In genomic region chr9:18820566-18821095, GRCh38 we compare ENCODE assay signal across 26 cellular contexts.
DNase-seq lines count a peak whose midpoint lies in the region; ATAC-seq, FAIRE-seq and TF ChIP-seq lines count a peak whose summit lies in the region.
"Had no signal": no experiment of that assay in that cellular context is flagged by ENCODE, and none has a peak within 500 bp of the region (broad histone marks: within the 10 kb centered on the region; RNA-seq: fewer than 3 reads in every experiment).

No MANE protein-coding gene starts in this region.

- POLR2A ChIA-PET in HEK293 (lab: Yijun Ruan, JAX): no interaction called here

- CTCF ChIA-PET in HEK293 (lab: Yijun Ruan, JAX): interaction anchor here (1.0 to 2.4 kb wide), 3 partner anchors 10 to 566 kb away, joined by 3 to 7 read pairs (median 5); no protein-coding TSS in a partner anchor

- H3K27ac ChIP-seq in HEK293 (ENCODE audit: extremely low read depth, low read depth, low read length) (no peak overlapping the region), neural progenitor cell (no peak overlapping the region)
- H3K27ac ChIP-seq: A549; BLaER1 treated with 17β-estradiol and CSF1 and Interleukin-3, amounts not matched to agents 10 nM and 100 nM had no signal

- peak overlapping the region; percentile 2 for H3K4me3 Mint-ChIP-seq in neural progenitor cell
- H3K4me3 Mint-ChIP-seq: CD14-positive monocyte; CD4-positive, alpha-beta T cell; CD8-positive, alpha-beta memory T cell; GM23338; H9; HFFc6 had no signal

- H2AFZ ChIP-seq in neural progenitor cell (replicated peaks): no peak overlapping the region
- H2AFZ ChIP-seq: GM23338 had no signal

- H3K27ac Mint-ChIP-seq in neural progenitor cell: no peak overlapping the region
- H3K27ac Mint-ChIP-seq: CD14-positive monocyte; CD4-positive, alpha-beta T cell; CD8-positive, alpha-beta memory T cell; GM23338; H9; HFFc6 had no signal

- no peaks in the 10 kb centered on the region for H3K36me3 Mint-ChIP-seq in neural progenitor cell
- H3K36me3 Mint-ChIP-seq: CD14-positive monocyte; CD8-positive, alpha-beta memory T cell had no signal

- H3K4me3 ChIP-seq in HEK293 (ENCODE audit: low read depth, low read length) (no peak overlapping the region), fibroblast of villous mesenchyme (ENCODE audit: low read depth, low read length) (no peak overlapping the region), neural progenitor cell (no peak overlapping the region)
- H3K4me3 ChIP-seq: A549; BLaER1 treated with 17β-estradiol and CSF1 and Interleukin-3, amounts not matched to agents 10 nM and 100 nM; GM12878; GM23338 had no signal

- H3K9me3 Mint-ChIP-seq in neural progenitor cell: peaks cover 2% of the 10 kb centered on the region
- H3K9me3 Mint-ChIP-seq: CD4-positive, alpha-beta T cell; H9; HFFc6 had no signal

- TF ChIP-seq CTCF in HEK293 (tag by site-specific recombination; IDR thresholded peaks at IDR 0.05) (no peak), fibroblast of villous mesenchyme (IDR thresholded peaks at IDR 0.05; ENCODE audit: insufficient read depth, low read depth, low read length) (no peak), neural progenitor cell (IDR thresholded peaks at IDR 0.05) (no peak)

- H3K79me2 ChIP-seq in neural progenitor cell (ENCODE audit: low read depth): no peaks in the 10 kb centered on the region

- no peak for TF ChIP-seq POLR2A in GM12891 (IDR thresholded peaks at IDR 0.05; ENCODE audit: low read depth, low read length)

- no peaks in the 10 kb centered on the region for H3K36me3 ChIP-seq in HEK293 (ENCODE audit: control insufficient read depth in 2 of 2, insufficient read depth in 1 of 2, low read length in 2 of 2)
- no peaks in the 10 kb centered on the region for H3K36me3 ChIP-seq in neural progenitor cell
- H3K36me3 ChIP-seq: BE2C; BLaER1 treated with 17β-estradiol and CSF1 and Interleukin-3, amounts not matched to agents 10 nM and 100 nM had no signal

- peaks cover 23% of the 10 kb centered on the region for H3K4me1 Mint-ChIP-seq in neural progenitor cell
- H3K4me1 Mint-ChIP-seq: CD14-positive monocyte had no signal

- peak; percentile 52 for DNase-seq in amniotic epithelial cell (ENCODE audit: low read depth)
- peak; percentile 16 for DNase-seq in fibroblast of villous mesenchyme (ENCODE audit: low read depth)
- no peak for DNase-seq in neural progenitor cell (ENCODE audit: low spot score)
- DNase-seq in amygdala (lab: John Stamatoyannopoulos, UW): no peak
- no peak for DNase-seq in GM12891 (ENCODE audit: insufficient read length, low spot score)
- DNase-seq: 8988T; ACHN; AML-193; BE2C; CD4-positive, alpha-beta T cell; CD8-positive, alpha-beta memory T cell; DMS 273 treated with DMSO at 0.1 percent for 48 hours; DMS79; EL; GDM1; H9; HFFc6 had no signal

- H3K9me3 ChIP-seq in HEK293 (ENCODE audit: control insufficient read depth, insufficient read depth, low read depth, low read length): no peaks in the 10 kb centered on the region
- H3K9me3 ChIP-seq in neural progenitor cell (ENCODE audit: low read depth): no peaks in the 10 kb centered on the region
- H3K9me3 ChIP-seq: A549; BE2C; BLaER1 treated with 17β-estradiol and CSF1 and Interleukin-3, amounts not matched to agents 10 nM and 100 nM had no signal

- H3K27me3 Mint-ChIP-seq in neural progenitor cell (ENCODE audit: insufficient read depth, low read depth): peaks cover 5% of the 10 kb centered on the region

- no peak for ATAC-seq in HG02870 (IDR thresholded peaks at IDR 0.05; ENCODE audit: unreplicated experiment)
- ATAC-seq: A549, GM12878, GM23338, HCT116 had no signal

- H3K9ac ChIP-seq in neural progenitor cell: no peak overlapping the region
- H3K9ac ChIP-seq: BLaER1 treated with 17β-estradiol and CSF1 and Interleukin-3, amounts not matched to agents 10 nM and 100 nM had no signal

- no peaks in the 10 kb centered on the region for H4K20me1 ChIP-seq in neural progenitor cell (ENCODE audit: low read depth)
- H4K20me1 ChIP-seq: BLaER1 treated with 17β-estradiol and CSF1 and Interleukin-3, amounts not matched to agents 10 nM and 100 nM had no signal

- H3K4me1 ChIP-seq in HEK293 (ENCODE audit: control insufficient read depth, insufficient read depth, low read length) (peaks cover 3% of the 10 kb centered on the region), neural progenitor cell (no peaks in the 10 kb centered on the region)
- H3K4me1 ChIP-seq: BE2C had no signal

- no peaks in the 10 kb centered on the region for H3F3A ChIP-seq in neural progenitor cell (ENCODE audit: low read depth)

- no peaks in the 10 kb centered on the region for H3K27me3 ChIP-seq in neural progenitor cell
- H3K27me3 ChIP-seq: BE2C; BLaER1 treated with 17β-estradiol and CSF1 and Interleukin-3, amounts not matched to agents 10 nM and 100 nM had no signal

- H3K4me2 ChIP-seq in neural progenitor cell: no peak overlapping the region
- H3K4me2 ChIP-seq: A549; BLaER1 treated with 17β-estradiol and CSF1 and Interleukin-3, amounts not matched to agents 10 nM and 100 nM; GM23338 had no signal

- no peak for FAIRE-seq in GM12891 (lab: Jason Lieb, UNC)
- FAIRE-seq: A549, GM12878, GM18507 had no signal

TF ChIP-seq in HEK293, 187 proteins besides CTCF, POLR2A, EP300 and RAD21 (continues in another document):
- TF ChIP-seq ZNF488 (tag by site-specific recombination; IDR thresholded peaks at IDR 0.05): no peak
- peak; percentile 95 for TF ChIP-seq ZNF623 (tag by site-specific recombination; IDR thresholded peaks at IDR 0.05)
- TF ChIP-seq ELK4 (IDR thresholded peaks at IDR 0.05; ENCODE audit: borderline replicate concordance, low read depth, low read length): no peak

TF ChIP-seq in GM12891, 5 proteins besides CTCF, POLR2A, EP300 and RAD21:
- TF ChIP-seq PAX5 (IDR thresholded peaks at IDR 0.05; ENCODE audit: insufficient read depth, low read length, severe bottlenecking) (no peak), SPI1 (IDR thresholded peaks at IDR 0.05; ENCODE audit: low read depth, low read length) (no peak), POU2F2 (IDR thresholded peaks at IDR 0.05; ENCODE audit: low read depth, low read length) (no peak), TAF1 (IDR thresholded peaks at IDR 0.05; ENCODE audit: low read depth, low read length) (no peak), POLR2AphosphoS5 (IDR thresholded peaks at IDR 0.05; ENCODE audit: low read depth, low read length) (no peak)
TF ChIP-seq in GM12891: peak in this region for 0.

Comparison
In these comparisons a context has a peak if more than half of its experiments do, and no peak if none do; other contexts are left out.
1. DNase-seq: peak in amniotic epithelial cell (single experiment) and fibroblast of villous mesenchyme (single experiment); none in neural progenitor cell (single experiment), amygdala (0 of 56) and GM12891 (single experiment).